In genomic region chr13:51178456-51179074, GRCh38 we compare ENCODE assay signal across 21 cellular contexts. TPM values are rescaled to one million over a fixed set of nuclear protein-coding genes. Genes with fewer than 3 reads are reported as not detected.
DNase-seq lines count a peak whose midpoint lies in the region; ATAC-seq and TF ChIP-seq lines count a peak whose summit lies in the region.
"Had no signal": no experiment of that assay in that cellular context is flagged by ENCODE, and none has a peak within 500 bp of the region (broad histone marks: within the 10 kb centered on the region; RNA-seq: fewer than 3 reads in every experiment).

No MANE protein-coding gene starts in this region.

- H3K18ac ChIP-seq in H9 (ENCODE audit: insufficient read length, low read depth, low read length): no peak overlapping the region

- no peak overlapping the region for H2BK12ac ChIP-seq in H9 (ENCODE audit: insufficient read length, low read depth, low read length)

- H3K27me3 ChIP-seq in H9 (ENCODE audit: insufficient read depth, low read length) (no peaks in the 10 kb centered on the region), esophagus muscularis mucosa (peaks cover 0 to 2% (median 0%) of the 10 kb centered on the region in 4 donors)
- H3K27me3 ChIP-seq: BE2C; BLaER1 treated with 17β-estradiol and CSF1 and Interleukin-3, amounts not matched to agents 10 nM and 100 nM had no signal

- ATAC-seq in WTC11: peak; percentile 4; the same call in 1 of the 2 replicates
- no peak for ATAC-seq in HG02571 (IDR thresholded peaks at IDR 0.05; ENCODE audit: unreplicated experiment)
- ATAC-seq: A549 had no signal

- H3K9ac ChIP-seq in H9 (ENCODE audit: extremely low read depth, insufficient read length, low read length): no peak overlapping the region
- H3K9ac ChIP-seq: BLaER1 treated with 17β-estradiol and CSF1 and Interleukin-3, amounts not matched to agents 10 nM and 100 nM; GM23248 had no signal

- H2AK5ac ChIP-seq in H9 (ENCODE audit: insufficient read length, low read length): no peak overlapping the region

- CTCF ChIA-PET in WTC11 (lab: Charles Lee): interaction anchor here (1.2 to 3.4 kb wide), 2 partner anchors 53 to 108 kb away, joined by 6 to 21 read pairs; no protein-coding TSS in a partner anchor

- H3K36me3 ChIP-seq in esophagus muscularis mucosa: no peaks in the 10 kb centered on the region
- H3K36me3 ChIP-seq: BE2C; BLaER1 treated with 17β-estradiol and CSF1 and Interleukin-3, amounts not matched to agents 10 nM and 100 nM had no signal

- no peaks in the 10 kb centered on the region for H3K79me2 ChIP-seq in H9 (ENCODE audit: insufficient read depth, low read length)

- H3K4me1 Mint-ChIP-seq in H9 (peaks cover 66 to 71% of the 10 kb centered on the region in 2 experiments), WTC11 (peaks cover 79% of the 10 kb centered on the region)
- H3K4me1 Mint-ChIP-seq: CD8-positive, alpha-beta memory T cell had no signal

- H4K8ac ChIP-seq in H9 (replicated peaks; ENCODE audit: insufficient read length, low read depth, low read length): no peak overlapping the region

- H3K27ac Mint-ChIP-seq in H9 (peak overlapping the region in 2 of 3 experiments; percentile 65 to 91; a peak in 5 of 7 replicates), WTC11 (peak overlapping the region; percentile 94)
- H3K27ac Mint-ChIP-seq: CD14-positive monocyte; CD4-positive, alpha-beta T cell; CD8-positive, alpha-beta memory T cell had no signal

- no peak overlapping the region for H3K4me3 ChIP-seq in esophagus muscularis mucosa
- H3K4me3 ChIP-seq: A549; BLaER1 treated with 17β-estradiol and CSF1 and Interleukin-3, amounts not matched to agents 10 nM and 100 nM; GM23248 had no signal

- no peaks in the 10 kb centered on the region; the same call in 1 of the 2 replicates for H3K27me3 Mint-ChIP-seq in H9 (ENCODE audit: low read depth)
- H3K27me3 Mint-ChIP-seq in WTC11 (ENCODE audit: low read depth): no peaks in the 10 kb centered on the region

- H2BK15ac ChIP-seq in H9 (ENCODE audit: low read depth, low read length): no peak overlapping the region

- peaks cover 63 to 79% (median 73%) of the 10 kb centered on the region in 3 experiments for H3K36me3 Mint-ChIP-seq in H9 (ENCODE audit: insufficient read depth in 1 of 3, low read depth in 3 of 3)
- peaks cover 82% of the 10 kb centered on the region for H3K36me3 Mint-ChIP-seq in WTC11
- H3K36me3 Mint-ChIP-seq: CD14-positive monocyte; CD8-positive, alpha-beta memory T cell had no signal

- no peak for TF ChIP-seq CTCF in H9 (conservative IDR thresholded peaks at IDR 0.05)
- no peak for TF ChIP-seq CTCF in WTC11 (IDR thresholded peaks at IDR 0.05)
- no peak for TF ChIP-seq CTCF in esophagus muscularis mucosa (IDR thresholded peaks at IDR 0.05)

- H3K4me2 ChIP-seq in H9 (ENCODE audit: insufficient read depth, insufficient read length, low read length): no peak overlapping the region
- H3K4me2 ChIP-seq: A549; BLaER1 treated with 17β-estradiol and CSF1 and Interleukin-3, amounts not matched to agents 10 nM and 100 nM had no signal

- H3K9me3 ChIP-seq in H9 (ENCODE audit: control insufficient read depth, low read depth, low read length) (no peaks in the 10 kb centered on the region), esophagus muscularis mucosa (no peaks in the 10 kb centered on the region)
- H3K9me3 ChIP-seq: A549, BE2C had no signal

- 0 out of 5 replicates have a peak, but pooled peaks cover 0 to 3% of the 10 kb centered on the region in 2 experiments for H3K9me3 Mint-ChIP-seq in H9
- no peaks in the 10 kb centered on the region for H3K9me3 Mint-ChIP-seq in WTC11
- H3K9me3 Mint-ChIP-seq: CD4-positive, alpha-beta T cell; CD8-positive, alpha-beta memory T cell had no signal

- no peak for TF ChIP-seq POLR2A in esophagus muscularis mucosa (IDR thresholded peaks at IDR 0.05; ENCODE audit: low read depth)

- no peak overlapping the region for H3K23ac ChIP-seq in H9 (ENCODE audit: insufficient read length, low read depth, low read length)

- H3K23me2 ChIP-seq in H9 (ENCODE audit: insufficient read length, low read depth, low read length, poor library complexity, severe bottlenecking): no peaks in the 10 kb centered on the region

- no peaks in the 10 kb centered on the region for H4K20me1 ChIP-seq in H9 (ENCODE audit: control insufficient read depth, insufficient read depth, insufficient read length)
- H4K20me1 ChIP-seq: BLaER1 treated with 17β-estradiol and CSF1 and Interleukin-3, amounts not matched to agents 10 nM and 100 nM had no signal

- no peak for TF ChIP-seq EP300 in esophagus muscularis mucosa (IDR thresholded peaks at IDR 0.05)

- no peak overlapping the region for H2AFZ ChIP-seq in H9 (ENCODE audit: low read length)
- H2AFZ ChIP-seq: GM23248 had no signal

- H3T11ph ChIP-seq in H9 (ENCODE audit: low read length): no peak overlapping the region

- no CpG with 5 or more reads among the region's 4 CpGs for WGBS in H9 (ENCODE audit: extremely low coverage, insufficient read length, low lambda C conversion rate)
- WGBS in esophagus muscularis mucosa: 98% methylated on average over 4 of the region's 4 CpGs

- H2BK120ac ChIP-seq in H9 (ENCODE audit: low read depth, low read length, poor library complexity, severe bottlenecking): no peak overlapping the region

- H3K56ac ChIP-seq in H9 (ENCODE audit: insufficient read length, low read depth, low read length): no peak overlapping the region

- H2BK5ac ChIP-seq in H9 (ENCODE audit: insufficient read length, low read length): no peak overlapping the region

- no peak overlapping the region for H3K27ac ChIP-seq in H9 (ENCODE audit: insufficient read length, low read depth, low read length)
- no peak overlapping the region for H3K27ac ChIP-seq in esophagus muscularis mucosa (replicated peaks in 1 of 4)
- H3K27ac ChIP-seq: A549; BLaER1 treated with 17β-estradiol and CSF1 and Interleukin-3, amounts not matched to agents 10 nM and 100 nM; GM23248 had no signal

- H3K4me1 ChIP-seq in H9 (ENCODE audit: insufficient read depth, low read length) (peaks cover 4% of the 10 kb centered on the region), esophagus muscularis mucosa (no peaks in the 10 kb centered on the region)
- H3K4me1 ChIP-seq: A549; BE2C; BLaER1 treated with 17β-estradiol and CSF1 and Interleukin-3, amounts not matched to agents 10 nM and 100 nM had no signal

- H4K91ac ChIP-seq in H9 (ENCODE audit: insufficient read length, low read depth, low read length): no peak overlapping the region

- no peaks in the 10 kb centered on the region for H3K79me1 ChIP-seq in H9 (ENCODE audit: insufficient read depth, low read depth, low read length, poor library complexity, severe bottlenecking)

- POLR2A ChIA-PET in WTC11 (lab: Charles Lee): interaction anchor here (0.6 to 1.1 kb wide), 5 partner anchors 10 to 107 kb away, joined by 3 to 6 read pairs (median 4); no protein-coding TSS in a partner anchor

- peak; percentile 47 for DNase-seq in H9
- DNase-seq in WTC11 (ENCODE audit: low spot score): no peak
- peak; percentile 68 for DNase-seq in esophagus muscularis mucosa (ENCODE audit: extremely low spot score)
- no peak for DNase-seq in NCI-H446 (lab: John Stamatoyannopoulos, UW)
- DNase-seq in NCI-H2107 treated with DMSO at 0.1 percent for 48 hours (lab: John Stamatoyannopoulos, UW; ENCODE audit: unreplicated experiment): no peak
- no peak for DNase-seq in NCI-H2171 (lab: John Stamatoyannopoulos, UW)
- DNase-seq: 8988T; ACHN; AML-193; BE2C; CD4-positive, alpha-beta T cell; CD8-positive, alpha-beta memory T cell; DMS 273 treated with DMSO at 0.1 percent for 48 hours; DMS79 treated with DMSO at 0.1 percent for 48 hours; GF-D8; GM23248; HCEC 1CT had no signal

- intact Hi-C loops in esophagus muscularis mucosa (cut with DNase I): no loop called here

- no peak overlapping the region for H3K14ac ChIP-seq in H9 (ENCODE audit: insufficient read depth, low read length)

- no peak overlapping the region for H4K5ac ChIP-seq in H9 (ENCODE audit: insufficient read length, low read depth, low read length)

- H2BK20ac ChIP-seq in H9 (ENCODE audit: low read depth, low read length, poor library complexity, severe bottlenecking): no peak overlapping the region

- no peak overlapping the region for H3K4ac ChIP-seq in H9 (ENCODE audit: low read depth, low read length)

- H3K4me3 Mint-ChIP-seq in H9: no peak overlapping the region; a peak in 1 of 5 replicates
- H3K4me3 Mint-ChIP-seq in WTC11: no peak overlapping the region
- H3K4me3 Mint-ChIP-seq: CD14-positive monocyte; CD4-positive, alpha-beta T cell; CD8-positive, alpha-beta memory T cell had no signal

TF ChIP-seq in WTC11, 78 proteins besides CTCF, POLR2A, EP300 and RAD21:
- TF ChIP-seq ZNF423 (CRISPR knock-in tag; IDR thresholded peaks at IDR 0.05) (no peak), PRRX2 (CRISPR knock-in tag; IDR thresholded peaks at IDR 0.05) (0 out of 2 replicates have a peak, but pooled peaks have one; percentile 44)

RNA-seq across cellular contexts. Expression of gene FAM124A, which starts 43.6 kb away (rescaled TPM):
- total RNA-seq in H9 (2021) (40.1 and 41.9 TPM in 2 replicates), WTC11 (2021) (41.2 to 45.8 TPM (median 41.6 TPM) in 3 replicates), esophagus muscularis mucosa (10 to 100 TPM; 17.0 to 30.3 (median 21.0) TPM)
- total RNA-seq: CD4-positive, alpha-beta T cell; GM23248 had no signal

Comparison
In these comparisons a context has a peak if more than half of its experiments do, and no peak if none do; other contexts are left out.
1. DNase-seq: peak in H9 (single experiment) and esophagus muscularis mucosa (single experiment); none in WTC11 (single experiment), NCI-H446 (0 of 2), NCI-H2107 treated with DMSO at 0.1 percent for 48 hours (single experiment) and NCI-H2171 (single experiment).